In the genomic region with DNA sequence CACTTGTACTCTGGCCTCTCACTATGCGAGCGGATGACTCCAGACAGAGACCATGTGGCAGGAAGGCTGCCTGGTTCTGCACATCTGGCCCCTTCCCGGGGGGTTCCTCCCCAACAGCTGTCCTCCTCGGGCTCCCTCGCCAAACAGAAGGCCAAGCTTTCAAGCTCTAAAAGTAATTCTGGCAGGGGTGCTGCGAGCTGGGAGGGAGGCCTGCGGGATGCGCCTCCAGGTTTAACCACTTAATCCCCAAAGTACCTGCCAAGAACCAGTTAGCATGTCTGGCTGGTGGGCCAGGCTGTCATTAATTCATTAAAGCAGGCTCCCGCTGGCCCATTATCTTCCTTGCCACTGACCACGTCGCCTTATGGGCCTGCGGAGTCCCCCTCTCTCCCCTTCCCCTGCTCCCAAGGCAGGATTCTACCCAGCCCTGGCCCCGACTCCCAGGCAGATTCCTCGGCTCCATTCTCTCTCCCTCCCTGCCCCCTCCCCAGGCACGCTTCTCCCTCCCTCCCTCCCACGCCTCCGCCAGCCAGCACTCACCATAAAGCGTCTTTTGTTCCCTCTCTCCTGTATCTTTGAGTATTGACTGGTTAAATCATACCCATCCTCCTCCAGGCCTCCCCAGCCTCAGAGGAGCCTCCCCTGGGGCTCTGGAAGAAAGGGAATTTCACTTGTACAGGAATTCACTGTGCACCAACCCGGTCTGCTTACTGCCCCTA, we compare ENCODE assay signal across 21 cellular contexts. TPM values are rescaled to one million over a fixed set of nuclear protein-coding genes. Genes with fewer than 3 reads are reported as not detected.
DNase-seq lines count a peak whose midpoint lies in the region; TF ChIP-seq lines count a peak whose summit lies in the region.
"Had no signal": no experiment of that assay in that cellular context is flagged by ENCODE, and none has a peak within 500 bp of the region (broad histone marks: within the 10 kb centered on the region; RNA-seq: fewer than 3 reads in every experiment).

No MANE protein-coding gene starts in this region.

- H3K36me3 Mint-ChIP-seq in immature natural killer cell: no peaks in the 10 kb centered on the region

- H3K27ac ChIP-seq in smooth muscle cell (ENCODE audit: low read depth): no peak overlapping the region
- no peak overlapping the region for H3K27ac ChIP-seq in ovary
- H3K27ac ChIP-seq: BLaER1, brain microvascular endothelial cell, esophagus squamous epithelium, heart right ventricle, left lung, suprapubic skin had no signal

- peak; percentile 63 for DNase-seq in NCI-H1694 (lab: John Stamatoyannopoulos, UW)
- peak; percentile 13 for DNase-seq in astrocyte of the hippocampus (ENCODE audit: low read depth, low spot score)
- peak; percentile 75 for DNase-seq in left kidney (ENCODE audit: low read depth, low spot score)
- no peak for DNase-seq in smooth muscle cell (lab: John Stamatoyannopoulos, UW; ENCODE audit: unreplicated experiment)
- DNase-seq in NCI-H345 (lab: John Stamatoyannopoulos, UW): no peak
- DNase-seq in ovary: no peak
- DNase-seq in immature natural killer cell: no peak
- DNase-seq: activated CD4-positive, alpha-beta T cell treated with anti-CD3 and anti-CD28 coated beads for 4 hours; activated naive CD4-positive, alpha-beta T cell treated with anti-CD3 and anti-CD28 coated beads, Interleukin-2, amount 50 U/mL, for 16 hours; activated T-cell treated with anti-CD3 and anti-CD28 coated beads for 4 hours; brain microvascular endothelial cell; DMS53; esophagus squamous epithelium; heart right ventricle; left lung; NCI-H2029; right cardiac atrium; Right ventricle myocardium superior had no signal

- H3K4me2 ChIP-seq in smooth muscle cell: peak overlapping the region; percentile 36
- H3K4me2 ChIP-seq: BLaER1 had no signal

- H3K27me3 Mint-ChIP-seq in immature natural killer cell (ENCODE audit: low read depth in 3 of 3): peaks cover 12 to 33% (median 16%) of the 10 kb centered on the region in 3 donors

- no peaks in the 10 kb centered on the region for H3F3A ChIP-seq in smooth muscle cell (ENCODE audit: low read depth)

- WGBS in smooth muscle cell (ENCODE audit: low lambda C conversion rate): 4% methylated on average over 17 of the region's 19 CpGs
- 3 to 8% (median 4%) methylated on average over 19 of the region's 19 CpGs for WGBS in ovary, 3 donors

- H4K20me1 ChIP-seq in smooth muscle cell (ENCODE audit: low read depth): no peaks in the 10 kb centered on the region

- peaks cover 0 to 8% (median 2%) of the 10 kb centered on the region in 6 donors for H3K9me3 Mint-ChIP-seq in immature natural killer cell

- TF ChIP-seq EP300 in ovary (IDR thresholded peaks at IDR 0.05): no peak

- no peak overlapping the region for H3K27ac Mint-ChIP-seq in immature natural killer cell
- H3K27ac Mint-ChIP-seq: dendritic cell treated with granulocyte-macrophage colony-stimulating factor and Interleukin-4, amounts not matched to agents 40 ng/mL and 50 ng/mL, for 4 days had no signal

- H3K27me3 ChIP-seq in smooth muscle cell (ENCODE audit: low read depth) (peaks cover 52% of the 10 kb centered on the region), ovary (no peaks in the 10 kb centered on the region)

- H3K4me1 Mint-ChIP-seq in immature natural killer cell: peaks cover 14 to 18% of the 10 kb centered on the region in 2 donors

- H2AFZ ChIP-seq in smooth muscle cell (ENCODE audit: low read depth): no peak overlapping the region

- H3K36me3 ChIP-seq in smooth muscle cell (ENCODE audit: low read depth) (no peaks in the 10 kb centered on the region), ovary (no peaks in the 10 kb centered on the region)
- H3K36me3 ChIP-seq: BLaER1, brain microvascular endothelial cell, esophagus squamous epithelium, heart right ventricle, left lung, suprapubic skin had no signal

- no peak overlapping the region for H3K9ac ChIP-seq in smooth muscle cell (ENCODE audit: low read depth)
- H3K9ac ChIP-seq: BLaER1 had no signal

- H3K9me3 ChIP-seq in smooth muscle cell (replicated peaks; ENCODE audit: low read depth) (no peaks in the 10 kb centered on the region), ovary (peaks cover 0 to 5% of the 10 kb centered on the region in 2 donors)
- H3K9me3 ChIP-seq: suprapubic skin had no signal

- TF ChIP-seq CTCF in smooth muscle cell (IDR thresholded peaks at IDR 0.05; ENCODE audit: borderline replicate concordance, insufficient read depth, poor library complexity, severe bottlenecking) (no peak), ovary (IDR thresholded peaks at IDR 0.05) (no peak)

- no peak for TF ChIP-seq POLR2A in ovary (IDR thresholded peaks at IDR 0.05)

- H3K4me1 ChIP-seq in smooth muscle cell (ENCODE audit: low read depth): peaks cover 23% of the 10 kb centered on the region
- H3K4me1 ChIP-seq in ovary (ENCODE audit: insufficient read depth): peaks cover 1% of the 10 kb centered on the region

- H3K4me3 ChIP-seq in smooth muscle cell: no peak overlapping the region
- no peak overlapping the region for H3K4me3 ChIP-seq in ovary
- H3K4me3 ChIP-seq: BLaER1, esophagus squamous epithelium, heart right ventricle, left lung, suprapubic skin had no signal

- intact Hi-C loops in ovary (cut with DNase I): no loop called here

- no peak overlapping the region for H3K4me3 Mint-ChIP-seq in immature natural killer cell
- H3K4me3 Mint-ChIP-seq: dendritic cell treated with granulocyte-macrophage colony-stimulating factor and Interleukin-4, amounts not matched to agents 40 ng/mL and 50 ng/mL, for 4 days had no signal

- no peaks in the 10 kb centered on the region for H3K79me2 ChIP-seq in smooth muscle cell (ENCODE audit: low read depth)

RNA-seq across cellular contexts. Expression of a gene that starts 4.9 kb away (rescaled TPM):
- total RNA-seq in smooth muscle cell (0.04 TPM in 1 of 2 replicates, not detected in the other), ovary (under 1 TPM in 5 of 7 donors, not detected in 2; under 0.01 to 0.30 (median 0.20) TPM)
- polyA plus RNA-seq in smooth muscle cell (not detected in 2 replicates), ovary (under 1 TPM in 1 of 2 donors, not detected in 1; 0.08 TPM), immature natural killer cell (not detected)
- total RNA-seq: right cardiac atrium, suprapubic skin had no signal
- polyA plus RNA-seq: right cardiac atrium had no signal

RNA-seq across cellular contexts. Expression of a gene that starts 34.4 kb away (rescaled TPM):
- total RNA-seq in smooth muscle cell (13.4 and 18.3 TPM in 2 replicates), ovary (10 to 100 TPM in 6 of 7 donors, 1 to 10 TPM in 1; 8.3 to 23.1 (median 16.9) TPM)
- polyA plus RNA-seq in smooth muscle cell (14.3 and 16.9 TPM in 2 replicates), ovary (10 to 100 TPM in 1 of 2 donors, 1 to 10 TPM in 1; 7.4 to 13.9 TPM), immature natural killer cell (10 to 100 TPM in 2 of 3 donors, 1 to 10 TPM in 1; 6.6 to 11.6 (median 10.6) TPM)

Comparison
In these comparisons a context has a peak if more than half of its experiments do, and no peak if none do; other contexts are left out.
1. DNase-seq: peak in NCI-H1694 (single experiment), astrocyte of the hippocampus (single experiment) and left kidney (single experiment); none in smooth muscle cell (single experiment), NCI-H345 (single experiment), ovary (0 of 5) and immature natural killer cell (0 of 3).